Comparison of ENCODE assay signal across 32 cellular contexts in the genomic region with DNA sequence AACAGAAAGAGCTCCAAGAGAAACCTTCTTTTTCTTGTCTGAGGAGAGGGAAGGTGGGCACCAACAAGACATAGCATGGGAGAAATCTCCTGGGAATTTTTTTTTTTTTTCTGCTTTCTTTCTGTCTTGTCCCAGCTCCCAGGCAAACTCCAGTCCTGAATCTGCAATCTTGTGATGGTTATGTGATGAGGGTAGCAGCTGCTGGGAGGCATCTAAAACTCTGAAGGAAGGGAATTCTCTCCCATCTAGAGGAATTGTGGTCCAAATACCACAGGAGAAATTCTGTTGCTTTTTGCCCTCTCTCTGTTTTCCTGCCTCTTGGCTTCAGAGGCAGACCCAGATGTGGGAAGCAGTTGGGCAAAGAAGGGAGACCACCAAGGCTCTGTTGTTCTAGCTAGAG.
"Had no signal": no experiment of that assay in that cellular context is flagged by ENCODE, and none has a peak within 500 bp of the region (broad histone marks: within the 10 kb centered on the region; RNA-seq: fewer than 3 reads in every experiment).

No MANE protein-coding gene starts in this region.

- H3K27ac ChIP-seq: adrenal gland, ascending aorta, breast epithelium, cardiac muscle cell, colonic mucosa, epithelial cell of prostate, esophagus squamous epithelium, gastroesophageal sphincter had no signal

- H3K9me3 ChIP-seq: adrenal gland, ascending aorta, breast epithelium, colonic mucosa, esophagus squamous epithelium, gastroesophageal sphincter had no signal

- H3K36me3 ChIP-seq: adrenal gland, breast epithelium, colonic mucosa had no signal

- H3K9me3 Mint-ChIP-seq: activated CD4-positive, alpha-beta memory T cell treated with anti-CD3 and anti-CD28 coated beads for 36 hours; activated naive CD4-positive, alpha-beta T cell treated with anti-CD3 and anti-CD28 coated beads for 36 hours; activated naive CD4-positive, alpha-beta T cell treated with anti-CD3 and anti-CD28 coated beads, Interleukin-2, amount 50 U/mL, for 24 hours; activated naive CD8-positive, alpha-beta T cell treated with anti-CD3 and anti-CD28 coated beads for 36 hours; activated naive CD8-positive, alpha-beta T cell treated with anti-CD3 and anti-CD28 coated beads, Interleukin-2, amount 50 U/mL, for 24 hours; activated T-helper 1 cell treated with anti-CD3 and anti-CD28 coated beads, Interleukin-12 subunit alpha, Interleukin-12 subunit beta, Interleukin-2, Interleukin-4 antibody, amounts not matched to agents 30 ng/mL and 10 ng/mL and 1 ng/mL, durations not matched to agents 14 hours and 24 hours and 36 hours; activated T-helper 2 cell treated with anti-CD3 and anti-CD28 coated beads, Interferon-gamma antibody, Interleukin-2, Interleukin-4, amounts not matched to agents 10 μg/mL and 5 μg/mL and 100 μg/mL, durations not matched to agents 14 hours and 24 hours and 36 hours; brain; T-helper 2 cell treated with Interferon-gamma antibody and Interleukin-4, amounts not matched to agents 5 μg/mL and 100 μg/mL, for 36 hours had no signal

- H3K27me3 ChIP-seq: adrenal gland, ascending aorta, breast epithelium, cardiac muscle cell, colonic mucosa, esophagus squamous epithelium, gastroesophageal sphincter had no signal

- H3K27me3 Mint-ChIP-seq: activated CD4-positive, alpha-beta memory T cell treated with anti-CD3 and anti-CD28 coated beads for 36 hours; activated CD8-positive, alpha-beta memory T cell treated with anti-CD3 and anti-CD28 coated beads, Interleukin-2, amount 10 ng/mL, durations not matched to agents 7 days and 5 days; activated naive CD4-positive, alpha-beta T cell treated with anti-CD3 and anti-CD28 coated beads, Interleukin-2, amount 50 U/mL, for 24 hours; activated naive CD8-positive, alpha-beta T cell treated with anti-CD3 and anti-CD28 coated beads for 36 hours; activated naive CD8-positive, alpha-beta T cell treated with anti-CD3 and anti-CD28 coated beads, Interleukin-2, amount 50 U/mL, for 24 hours; brain; T-helper 17 cell had no signal

- H3K4me1 Mint-ChIP-seq: activated naive CD4-positive, alpha-beta T cell treated with anti-CD3 and anti-CD28 coated beads, Interleukin-2, amount 50 U/mL, for 24 hours; activated naive CD8-positive, alpha-beta T cell treated with anti-CD3 and anti-CD28 coated beads for 36 hours; activated naive CD8-positive, alpha-beta T cell treated with anti-CD3 and anti-CD28 coated beads, Interleukin-2, amount 50 U/mL, for 24 hours; T-helper 17 cell had no signal

- H3K27ac Mint-ChIP-seq: activated CD4-positive, alpha-beta memory T cell treated with anti-CD3 and anti-CD28 coated beads for 36 hours; activated CD8-positive, alpha-beta memory T cell treated with anti-CD3 and anti-CD28 coated beads, Interleukin-2, amount 10 ng/mL, durations not matched to agents 7 days and 5 days; activated CD8-positive, alpha-beta T cell treated with anti-CD3 and anti-CD28 coated beads, Interleukin-2, amount 10 ng/mL, durations not matched to agents 7 days and 5 days; activated naive CD4-positive, alpha-beta T cell treated with anti-CD3 and anti-CD28 coated beads for 36 hours; activated naive CD4-positive, alpha-beta T cell treated with anti-CD3 and anti-CD28 coated beads, Interleukin-2, amount 50 U/mL, for 24 hours; activated naive CD8-positive, alpha-beta T cell treated with anti-CD3 and anti-CD28 coated beads for 36 hours; activated naive CD8-positive, alpha-beta T cell treated with anti-CD3 and anti-CD28 coated beads, Interleukin-2, amount 50 U/mL, for 24 hours; activated T-helper 1 cell treated with anti-CD3 and anti-CD28 coated beads, Interleukin-12 subunit alpha, Interleukin-12 subunit beta, Interleukin-2, Interleukin-4 antibody, amounts not matched to agents 30 ng/mL and 10 ng/mL and 1 ng/mL, durations not matched to agents 14 hours and 24 hours and 36 hours; activated T-helper 2 cell treated with anti-CD3 and anti-CD28 coated beads, Interferon-gamma antibody, Interleukin-2, Interleukin-4, amounts not matched to agents 10 μg/mL and 5 μg/mL and 100 μg/mL, durations not matched to agents 14 hours and 24 hours and 36 hours; T-helper 17 cell; T-helper 2 cell treated with Interferon-gamma antibody and Interleukin-4, amounts not matched to agents 5 μg/mL and 100 μg/mL, for 36 hours had no signal

- H3K4me1 ChIP-seq: adrenal gland, ascending aorta, breast epithelium, colonic mucosa, esophagus squamous epithelium, gastroesophageal sphincter had no signal

- H3K4me3 Mint-ChIP-seq: activated CD4-positive, alpha-beta memory T cell treated with anti-CD3 and anti-CD28 coated beads for 36 hours; activated CD8-positive, alpha-beta memory T cell treated with anti-CD3 and anti-CD28 coated beads, Interleukin-2, amount 10 ng/mL, durations not matched to agents 7 days and 5 days; activated CD8-positive, alpha-beta T cell treated with anti-CD3 and anti-CD28 coated beads, Interleukin-2, amount 10 ng/mL, durations not matched to agents 7 days and 5 days; activated naive CD4-positive, alpha-beta T cell treated with anti-CD3 and anti-CD28 coated beads for 36 hours; activated naive CD4-positive, alpha-beta T cell treated with anti-CD3 and anti-CD28 coated beads, Interleukin-2, amount 50 U/mL, for 24 hours; activated naive CD8-positive, alpha-beta T cell treated with anti-CD3 and anti-CD28 coated beads for 36 hours; activated naive CD8-positive, alpha-beta T cell treated with anti-CD3 and anti-CD28 coated beads, Interleukin-2, amount 50 U/mL, for 24 hours; activated T-helper 1 cell treated with anti-CD3 and anti-CD28 coated beads, Interleukin-12 subunit alpha, Interleukin-12 subunit beta, Interleukin-2, Interleukin-4 antibody, amounts not matched to agents 30 ng/mL and 10 ng/mL and 1 ng/mL, durations not matched to agents 14 hours and 24 hours and 36 hours; T-helper 17 cell; T-helper 2 cell treated with Interferon-gamma antibody and Interleukin-4, amounts not matched to agents 5 μg/mL and 100 μg/mL, for 36 hours had no signal

- ATAC-seq: activated CD8-positive, alpha-beta memory T cell treated with anti-CD3 and anti-CD28 coated beads, Interleukin-2, amount 10 ng/mL, durations not matched to agents 7 days and 5 days; activated CD8-positive, alpha-beta T cell treated with anti-CD3 and anti-CD28 coated beads, Interleukin-2, amount 10 ng/mL, durations not matched to agents 7 days and 5 days; activated naive CD8-positive, alpha-beta T cell treated with anti-CD3 and anti-CD28 coated beads, Interleukin-2, amount 50 U/mL, for 24 hours; gastroesophageal sphincter; T-helper 17 cell had no signal

- DNase-seq: activated CD4-positive, alpha-beta memory T cell treated with anti-CD3 and anti-CD28 coated beads for 36 hours; activated CD4-positive, alpha-beta T cell treated with anti-CD3 and anti-CD28 coated beads for 1 hour; activated CD4-positive, alpha-beta T cell treated with anti-CD3 and anti-CD28 coated beads for 4 hours; activated CD4-positive, alpha-beta T cell treated with anti-CD3 and anti-CD28 coated beads, Interleukin-2, amount 50 U/mL, for 1 hour; activated CD8-positive, alpha-beta memory T cell treated with anti-CD3 and anti-CD28 coated beads, Interleukin-2, amount 10 ng/mL, durations not matched to agents 7 days and 5 days; activated CD8-positive, alpha-beta memory T cell treated with anti-CD3 and anti-CD28 coated beads, Interleukin-2, amount 50 U/mL, for 4 hours; activated CD8-positive, alpha-beta T cell treated with anti-CD3 and anti-CD28 coated beads, Interleukin-2, amount 10 ng/mL, durations not matched to agents 7 days and 5 days; activated effector memory CD4-positive, alpha-beta T cell treated with anti-CD3 and anti-CD28 coated beads, Interleukin-2, amount 50 U/mL, for 16 hours; activated naive CD4-positive, alpha-beta T cell treated with anti-CD3 and anti-CD28 coated beads for 36 hours; activated naive CD8-positive, alpha-beta T cell treated with anti-CD3 and anti-CD28 coated beads for 36 hours; activated naive CD8-positive, alpha-beta T cell treated with anti-CD3 and anti-CD28 coated beads, Interleukin-2, amount 50 U/mL, for 24 hours; activated T-cell treated with anti-CD3 and anti-CD28 coated beads, Interleukin-2, amount 50 U/mL, for 1 hour; activated T-cell treated with anti-CD3 and anti-CD28 coated beads, Interleukin-2, amount 50 U/mL, for 48 hours; adrenal gland; central memory CD4-positive, alpha-beta T cell; cerebellar nuclear complex; colonic mucosa; effector CD8-positive, alpha-beta T cell; esophagus squamous epithelium; foreskin melanocyte; T-helper 1 cell; T-helper 17 cell had no signal

- H3K4me3 ChIP-seq: adrenal gland, ascending aorta, breast epithelium, cardiac muscle cell, colonic mucosa, esophagus squamous epithelium, gastroesophageal sphincter had no signal
